In genomic region chrX:47278684-47279083, GRCh38 we compare ENCODE assay signal across 22 cellular contexts. TPM values are rescaled to one million over a fixed set of nuclear protein-coding genes. Genes with fewer than 3 reads are reported as not detected.
DNase-seq lines count a peak whose midpoint lies in the region; ATAC-seq and TF ChIP-seq lines count a peak whose summit lies in the region.
"Had no signal": no experiment of that assay in that cellular context is flagged by ENCODE, and none has a peak within 500 bp of the region (broad histone marks: within the 10 kb centered on the region; RNA-seq: fewer than 3 reads in every experiment).

No MANE protein-coding gene starts in this region.

- DNase-seq in AG08396 (ENCODE audit: low spot score) = peak; percentile 25
- DNase-seq in HS-5 (ENCODE audit: low read depth) = peak; percentile 41
- no peak for DNase-seq in chondrocyte (ENCODE audit: low spot score)
- peak; percentile 43 for DNase-seq in hepatic stellate cell (ENCODE audit: low spot score)
- DNase-seq in pons (ENCODE audit: low spot score) = no peak
- no peak for DNase-seq in posterior cingulate gyrus
- DNase-seq: activated CD8-positive, alpha-beta T cell treated with anti-CD3 and anti-CD28 coated beads, Interleukin-2, amount 10 ng/mL, durations not matched to agents 7 days and 5 days; activated naive CD4-positive, alpha-beta T cell treated with anti-CD3 and anti-CD28 coated beads, Interleukin-2, amount 50 U/mL, for 16 hours; activated T-cell treated with anti-CD3 and anti-CD28 coated beads, Interleukin-2, amount 50 U/mL, for 48 hours; AML-193; head of caudate nucleus; NCI-H187; NCI-H2227 treated with DMSO at 0.1 percent for 48 hours; nucleus accumbens; stimulated activated CD4-positive, alpha-beta T cell treated with anti-CD3 and anti-CD28 coated beads, Interleukin-15, amount 100 ng/mL, for 24 hours; T1000 had no signal

- ATAC-seq in GM19452 (IDR thresholded peaks at IDR 0.05; ENCODE audit: unreplicated experiment) (no peak), GM21390 (IDR thresholded peaks at IDR 0.05; ENCODE audit: unreplicated experiment) (no peak)
- ATAC-seq: activated CD4-positive, CD25-positive, alpha-beta regulatory T cell treated with anti-CD3 and anti-CD28 coated beads, Interleukin-2, amount 50 U/mL, for 24 hours; activated CD8-positive, alpha-beta T cell treated with anti-CD3 and anti-CD28 coated beads, Interleukin-2, amount 10 ng/mL, durations not matched to agents 7 days and 5 days; GM23338 had no signal

- H3K4me3 Mint-ChIP-seq in chondrocyte (ENCODE audit: unreplicated experiment) = no peak overlapping the region
- H3K4me3 Mint-ChIP-seq: activated CD8-positive, alpha-beta T cell treated with anti-CD3 and anti-CD28 coated beads, Interleukin-2, amount 10 ng/mL, durations not matched to agents 7 days and 5 days; brain; dendritic cell treated with granulocyte-macrophage colony-stimulating factor and Interleukin-4, amounts not matched to agents 40 ng/mL and 50 ng/mL, for 4 days; GM23338 had no signal

- H3K4me1 Mint-ChIP-seq in chondrocyte (ENCODE audit: low read depth) = peaks cover 14% of the 10 kb centered on the region
- H3K4me1 Mint-ChIP-seq: GM23338 had no signal

- no peaks in the 10 kb centered on the region for H3K9me3 Mint-ChIP-seq in chondrocyte (ENCODE audit: low read depth)
- H3K9me3 Mint-ChIP-seq: brain; dendritic cell treated with granulocyte-macrophage colony-stimulating factor and Interleukin-4, amounts not matched to agents 40 ng/mL and 50 ng/mL, for 4 days; GM23338 had no signal

- intact Hi-C loops in posterior cingulate gyrus (cut with DNase I) = no loop called here

- no peaks in the 10 kb centered on the region for H3K27me3 Mint-ChIP-seq in chondrocyte (ENCODE audit: low read depth)
- H3K27me3 Mint-ChIP-seq: dendritic cell treated with granulocyte-macrophage colony-stimulating factor and Interleukin-4, amounts not matched to agents 40 ng/mL and 50 ng/mL, for 4 days had no signal

- TF ChIP-seq CTCF in chondrocyte (IDR thresholded peaks at IDR 0.05) = no peak

- H3K36me3 Mint-ChIP-seq in chondrocyte (ENCODE audit: low read depth) = no peaks in the 10 kb centered on the region
- H3K36me3 Mint-ChIP-seq: brain had no signal

- H3K27ac Mint-ChIP-seq in chondrocyte (ENCODE audit: unreplicated experiment) = peak overlapping the region; percentile 66
- H3K27ac Mint-ChIP-seq: activated CD8-positive, alpha-beta T cell treated with anti-CD3 and anti-CD28 coated beads, Interleukin-2, amount 10 ng/mL, durations not matched to agents 7 days and 5 days; dendritic cell treated with granulocyte-macrophage colony-stimulating factor and Interleukin-4, amounts not matched to agents 40 ng/mL and 50 ng/mL, for 4 days; GM23338 had no signal

RNA-seq across cellular contexts. Expression of gene USP11, which starts 45.9 kb away (rescaled TPM):
- total RNA-seq in chondrocyte = 151 to 189 TPM (median 157 TPM) in 3 replicates

Comparison
In these comparisons a context has a peak if more than half of its experiments do, and no peak if none do; other contexts are left out.
1. DNase-seq: peak in AG08396 (single experiment), HS-5 (single experiment) and hepatic stellate cell (single experiment); none in chondrocyte (single experiment), pons (single experiment) and posterior cingulate gyrus (0 of 10).